ENCODE assay signal across 10 cellular contexts in genomic region chr7:76346778-76347177, GRCh38. TPM values are rescaled to one million over a fixed set of nuclear protein-coding genes. Genes with fewer than 3 reads are reported as not detected.
DNase-seq lines count a peak whose midpoint lies in the region; ATAC-seq and TF ChIP-seq lines count a peak whose summit lies in the region.
"Had no signal": no experiment of that assay in that cellular context is flagged by ENCODE, and none has a peak within 500 bp of the region (broad histone marks: within the 10 kb centered on the region; RNA-seq: fewer than 3 reads in every experiment).

No MANE protein-coding gene starts in this region.

- no peak overlapping the region; the same call in 2 of the 3 replicates for H3K4me3 Mint-ChIP-seq in GM23338
- H3K4me3 Mint-ChIP-seq in activated T-helper 2 cell treated with anti-CD3 and anti-CD28 coated beads, Interferon-gamma antibody, Interleukin-2, Interleukin-4, amounts not matched to agents 10 μg/mL and 5 μg/mL and 100 μg/mL, durations not matched to agents 14 hours and 24 hours and 36 hours (ENCODE audit: low read depth), result no peak overlapping the region

- no peaks in the 10 kb centered on the region for H3K9me3 ChIP-seq in right cardiac atrium (ENCODE audit: control insufficient read depth, low read length)

- no peak overlapping the region for H3K4me2 ChIP-seq in GM23338

- peaks cover 34% of the 10 kb centered on the region for H3F3A ChIP-seq in GM23338 (replicated peaks; ENCODE audit: low read depth)

- H3K27me3 ChIP-seq in GM23338 (ENCODE audit: insufficient read depth) (no peaks in the 10 kb centered on the region), right cardiac atrium (ENCODE audit: control insufficient read depth, insufficient read depth) (no peaks in the 10 kb centered on the region)

- H3K9me2 ChIP-seq in GM23338 (ENCODE audit: insufficient read depth), result no peaks in the 10 kb centered on the region

- ATAC-seq in GM23338 (no peak), right cardiac atrium (peak; percentile 30 to 40), HG02885 (IDR thresholded peaks at IDR 0.05; ENCODE audit: poor library complexity, unreplicated experiment) (no peak), HG03175 (IDR thresholded peaks at IDR 0.05; ENCODE audit: unreplicated experiment) (no peak), HG03025 (IDR thresholded peaks at IDR 0.05; ENCODE audit: low FRiP score, unreplicated experiment) (no peak)

- H3K79me2 ChIP-seq in GM23338 (replicated peaks; ENCODE audit: insufficient read depth), result peaks cover 100% of the 10 kb centered on the region

- no peak for TF ChIP-seq CTCF in GM23338 (conservative IDR thresholded peaks at IDR 0.05; ENCODE audit: low read depth in 2 of 2)

- H3K36me3 Mint-ChIP-seq in GM23338 (ENCODE audit: low read depth), result peaks cover 96% of the 10 kb centered on the region
- H3K36me3 Mint-ChIP-seq in activated T-helper 2 cell treated with anti-CD3 and anti-CD28 coated beads, Interferon-gamma antibody, Interleukin-2, Interleukin-4, amounts not matched to agents 10 μg/mL and 5 μg/mL and 100 μg/mL, durations not matched to agents 14 hours and 24 hours and 36 hours (ENCODE audit: low read depth), result peaks cover 81% of the 10 kb centered on the region

- H3K27ac ChIP-seq in GM23338 (ENCODE audit: low read depth), result peak overlapping the region; percentile 87
- H3K27ac ChIP-seq in right cardiac atrium (ENCODE audit: low read length), result peak overlapping the region; percentile 29

- intact Hi-C loops in activated T-helper 2 cell treated with anti-CD3 and anti-CD28 coated beads, Interferon-gamma antibody, Interleukin-2, Interleukin-4, amounts not matched to agents 10 μg/mL and 5 μg/mL and 100 μg/mL, durations not matched to agents 14 hours and 24 hours and 36 hours (cut with micrococcal nuclease), result no loop called here
- intact Hi-C loops in right cardiac atrium (cut with DNase I), result loop anchor here in 1 of 4 donors (10.0 kb wide), 1 partner anchor 48 kb away; no protein-coding TSS in a partner anchor
- intact Hi-C loops in posterior vena cava (cut with DNase I), result no loop called here

- H2AFZ ChIP-seq in GM23338, result no peak overlapping the region

- peaks cover under 1% of the 10 kb centered on the region; the same call in 1 of the 3 replicates for H3K9me3 Mint-ChIP-seq in GM23338
- no peaks in the 10 kb centered on the region for H3K9me3 Mint-ChIP-seq in activated T-helper 2 cell treated with anti-CD3 and anti-CD28 coated beads, Interferon-gamma antibody, Interleukin-2, Interleukin-4, amounts not matched to agents 10 μg/mL and 5 μg/mL and 100 μg/mL, durations not matched to agents 14 hours and 24 hours and 36 hours

- peaks cover 50% of the 10 kb centered on the region for H3K4me1 Mint-ChIP-seq in GM23338
- H3K4me1 Mint-ChIP-seq in activated T-helper 2 cell treated with anti-CD3 and anti-CD28 coated beads, Interferon-gamma antibody, Interleukin-2, Interleukin-4, amounts not matched to agents 10 μg/mL and 5 μg/mL and 100 μg/mL, durations not matched to agents 14 hours and 24 hours and 36 hours (ENCODE audit: low read depth), result peaks cover 52% of the 10 kb centered on the region

- WGBS in right cardiac atrium, result 58% methylated on average over 8 of the region's 8 CpGs

- H3K4me1 ChIP-seq in GM23338 (ENCODE audit: insufficient read depth) (peaks cover 10% of the 10 kb centered on the region; the same call in 1 of the 2 replicates), right cardiac atrium (ENCODE audit: control insufficient read depth, insufficient read depth, low read length) (peaks cover 18% of the 10 kb centered on the region)

- DNase-seq in GM23338 (ENCODE audit: low spot score) (no peak), right cardiac atrium (no peak), posterior vena cava (ENCODE audit: low spot score) (peak; percentile 72)
- no peak for DNase-seq in activated T-helper 2 cell treated with anti-CD3 and anti-CD28 coated beads, Interferon-gamma antibody, Interleukin-2, Interleukin-4, amounts not matched to agents 10 μg/mL and 5 μg/mL and 100 μg/mL, durations not matched to agents 14 hours and 24 hours and 36 hours (ENCODE audit: low spot score)
- DNase-seq: activated effector memory CD4-positive, alpha-beta T cell treated with Interleukin-2 at 50 U/mL for 16 hours; effector CD8-positive, alpha-beta T cell; NCI-H1417 treated with DMSO at 0.1 percent for 48 hours had no signal

- H3K4me3 ChIP-seq in GM23338 (no peak overlapping the region), right cardiac atrium (ENCODE audit: low read length) (no peak overlapping the region)

- H4K20me1 ChIP-seq in GM23338 (replicated peaks; ENCODE audit: insufficient read depth), result peaks cover 90% of the 10 kb centered on the region

- peaks cover 66% of the 10 kb centered on the region for H3K36me3 ChIP-seq in GM23338 (ENCODE audit: insufficient read depth)

- H3K27me3 Mint-ChIP-seq in GM23338 (ENCODE audit: insufficient read depth, low read depth, poor library complexity), result peaks cover 15% of the 10 kb centered on the region
- no peaks in the 10 kb centered on the region for H3K27me3 Mint-ChIP-seq in activated T-helper 2 cell treated with anti-CD3 and anti-CD28 coated beads, Interferon-gamma antibody, Interleukin-2, Interleukin-4, amounts not matched to agents 10 μg/mL and 5 μg/mL and 100 μg/mL, durations not matched to agents 14 hours and 24 hours and 36 hours (ENCODE audit: low read depth)

- H3K27ac Mint-ChIP-seq in GM23338, result no peak overlapping the region
- H3K27ac Mint-ChIP-seq in activated T-helper 2 cell treated with anti-CD3 and anti-CD28 coated beads, Interferon-gamma antibody, Interleukin-2, Interleukin-4, amounts not matched to agents 10 μg/mL and 5 μg/mL and 100 μg/mL, durations not matched to agents 14 hours and 24 hours and 36 hours, result peak overlapping the region; percentile 54

TF ChIP-seq in GM23338, 12 proteins besides CTCF, POLR2A, EP300 and RAD21 (continues in another document):
- no peak for TF ChIP-seq EZH2phosphoT487 (IDR thresholded peaks at IDR 0.05; ENCODE audit: unreplicated experiment)
- TF ChIP-seq EZH2 (IDR thresholded peaks at IDR 0.05; ENCODE audit: low read depth, unreplicated experiment), result no peak
- no peak for TF ChIP-seq POLR2AphosphoS5 (IDR thresholded peaks at IDR 0.05; ENCODE audit: low read depth)

RNA-seq across cellular contexts. Expression of gene YWHAG, which starts 12.0 kb away (rescaled TPM):
- total RNA-seq in GM23338 (2014; rRNA removed; shearing (Covaris generic)), result 179 and 180 TPM in 2 replicates
- polyA plus RNA-seq in GM23338 (2016; fragmentation: Nextera tagmentation; extraction: Ambion mirVana) (82.2 and 97.0 TPM in 2 replicates), right cardiac atrium (139 TPM)
- 184 and 189 TPM in 2 replicates for total RNA-seq in activated T-helper 2 cell treated with anti-CD3 and anti-CD28 coated beads, Interferon-gamma antibody, Interleukin-2, Interleukin-4, amounts not matched to agents 10 μg/mL and 5 μg/mL and 100 μg/mL, durations not matched to agents 14 hours and 24 hours and 36 hours
- total RNA-seq in right cardiac atrium (100 to 1,000 TPM; 209 to 282 (median 253) TPM), posterior vena cava (100 to 1,000 TPM; 114 to 134 TPM)

RNA-seq across cellular contexts. Expression of gene HSPB1, which starts 44.3 kb away (rescaled TPM):
- 47.5 and 48.1 TPM in 2 replicates for total RNA-seq in GM23338 (2014; rRNA removed; shearing (Covaris generic))
- polyA plus RNA-seq in GM23338 (2016; fragmentation: Nextera tagmentation; extraction: Ambion mirVana), result 437 and 458 TPM in 2 replicates
- 116 and 131 TPM in 2 replicates for total RNA-seq in activated T-helper 2 cell treated with anti-CD3 and anti-CD28 coated beads, Interferon-gamma antibody, Interleukin-2, Interleukin-4, amounts not matched to agents 10 μg/mL and 5 μg/mL and 100 μg/mL, durations not matched to agents 14 hours and 24 hours and 36 hours
- total RNA-seq in right cardiac atrium, result 1,000 to 10,000 TPM; 1,069 to 1,850 (median 1,464) TPM
- polyA plus RNA-seq in right cardiac atrium, result 2,464 TPM
- total RNA-seq in posterior vena cava, result 1,000 to 10,000 TPM; 2,473 to 2,747 TPM

Comparison
In these comparisons a context has a peak if more than half of its experiments do, and no peak if none do; other contexts are left out.
1. ATAC-seq: peak in right cardiac atrium (2 of 2); none in GM23338 (single experiment), HG02885 (single experiment), HG03175 (single experiment) and HG03025 (single experiment).